Comparison of ENCODE assay signal across 1 cellular context in the genomic region with DNA sequence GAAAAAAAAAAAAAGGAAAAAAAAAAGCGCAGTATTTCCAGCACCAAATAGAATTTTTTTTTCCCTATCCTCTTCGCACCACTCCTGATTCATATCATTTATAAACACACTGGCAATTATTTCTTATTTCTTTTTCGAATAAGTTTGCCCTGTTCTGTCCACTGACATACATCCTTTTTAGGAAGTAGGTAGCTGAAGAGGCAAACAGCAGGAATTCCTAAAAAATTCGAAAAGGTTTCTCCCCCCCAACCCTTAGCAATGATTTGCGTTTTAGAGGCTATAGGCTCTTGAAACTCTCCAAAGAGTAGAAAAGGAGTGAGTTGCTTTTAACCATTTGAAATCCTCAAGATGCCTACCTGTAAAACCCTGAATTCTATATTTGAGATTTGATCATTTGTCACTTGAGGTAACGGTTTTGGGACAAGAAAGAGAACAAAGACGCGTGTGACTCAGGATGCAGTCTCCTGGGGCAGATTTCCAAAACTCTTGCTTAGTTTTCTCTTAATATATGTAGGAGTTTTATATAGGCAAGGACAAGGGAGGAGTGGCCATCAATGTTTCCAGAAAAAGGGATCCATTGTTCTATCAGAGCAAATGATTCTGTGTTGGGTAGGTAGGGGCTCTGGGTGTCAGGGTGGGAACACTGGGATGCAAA.
TF ChIP-seq lines count a peak whose summit lies in the region.

No MANE protein-coding gene starts in this region.

TF ChIP-seq in HEK293, 187 proteins besides CTCF, POLR2A, EP300 and RAD21 (continued from another document):
- TF ChIP-seq, protein P1, sequence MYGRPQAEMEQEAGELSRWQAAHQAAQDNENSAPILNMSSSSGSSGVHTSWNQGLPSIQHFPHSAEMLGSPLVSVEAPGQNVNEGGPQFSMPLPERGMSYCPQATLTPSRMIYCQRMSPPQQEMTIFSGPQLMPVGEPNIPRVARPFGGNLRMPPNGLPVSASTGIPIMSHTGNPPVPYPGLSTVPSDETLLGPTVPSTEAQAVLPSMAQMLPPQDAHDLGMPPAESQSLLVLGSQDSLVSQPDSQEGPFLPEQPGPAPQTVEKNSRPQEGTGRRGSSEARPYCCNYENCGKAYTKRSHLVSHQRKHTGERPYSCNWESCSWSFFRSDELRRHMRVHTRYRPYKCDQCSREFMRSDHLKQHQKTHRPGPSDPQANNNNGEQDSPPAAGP (tag by site-specific recombination; IDR thresholded peaks at IDR 0.05): peak; percentile 7; the same call in 1 of the 2 replicates
- TF ChIP-seq, protein P2, sequence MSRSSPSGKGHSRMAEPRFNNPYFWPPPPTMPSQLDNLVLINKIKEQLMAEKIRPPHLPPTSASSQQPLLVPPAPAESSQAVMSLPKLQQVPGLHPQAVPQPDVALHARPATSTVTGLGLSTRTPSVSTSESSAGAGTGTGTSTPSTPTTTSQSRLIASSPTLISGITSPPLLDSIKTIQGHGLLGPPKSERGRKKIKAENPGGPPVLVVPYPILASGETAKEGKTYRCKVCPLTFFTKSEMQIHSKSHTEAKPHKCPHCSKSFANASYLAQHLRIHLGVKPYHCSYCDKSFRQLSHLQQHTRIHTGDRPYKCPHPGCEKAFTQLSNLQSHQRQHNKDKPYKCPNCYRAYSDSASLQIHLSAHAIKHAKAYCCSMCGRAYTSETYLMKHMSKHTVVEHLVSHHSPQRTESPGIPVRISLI (tag by site-specific recombination; IDR thresholded peaks at IDR 0.05): peak; percentile 98
- TF ChIP-seq ZNF146 (tag by site-specific recombination; IDR thresholded peaks at IDR 0.05) (no peak), ZNF23 (tag by site-specific recombination; IDR thresholded peaks at IDR 0.05; ENCODE audit: borderline replicate concordance) (no peak), ZNF311 (tag by site-specific recombination; IDR thresholded peaks at IDR 0.05; ENCODE audit: borderline replicate concordance) (no peak), ZBTB17 (tag by site-specific recombination; IDR thresholded peaks at IDR 0.05) (0 out of 2 replicates have a peak, but pooled peaks have one; percentile 21), ZNF623 (tag by site-specific recombination; IDR thresholded peaks at IDR 0.05) (no peak), ZNF335 (tag by site-specific recombination; conservative IDR thresholded peaks at IDR 0.05) (peak; percentile 69)
- TF ChIP-seq, protein P3, sequence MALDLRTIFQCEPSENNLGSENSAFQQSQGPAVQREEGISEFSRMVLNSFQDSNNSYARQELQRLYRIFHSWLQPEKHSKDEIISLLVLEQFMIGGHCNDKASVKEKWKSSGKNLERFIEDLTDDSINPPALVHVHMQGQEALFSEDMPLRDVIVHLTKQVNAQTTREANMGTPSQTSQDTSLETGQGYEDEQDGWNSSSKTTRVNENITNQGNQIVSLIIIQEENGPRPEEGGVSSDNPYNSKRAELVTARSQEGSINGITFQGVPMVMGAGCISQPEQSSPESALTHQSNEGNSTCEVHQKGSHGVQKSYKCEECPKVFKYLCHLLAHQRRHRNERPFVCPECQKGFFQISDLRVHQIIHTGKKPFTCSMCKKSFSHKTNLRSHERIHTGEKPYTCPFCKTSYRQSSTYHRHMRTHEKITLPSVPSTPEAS (tag by site-specific recombination; IDR thresholded peaks at IDR 0.05): no peak
